1 cellular context compared by ENCODE assay signal in the genomic region with DNA sequence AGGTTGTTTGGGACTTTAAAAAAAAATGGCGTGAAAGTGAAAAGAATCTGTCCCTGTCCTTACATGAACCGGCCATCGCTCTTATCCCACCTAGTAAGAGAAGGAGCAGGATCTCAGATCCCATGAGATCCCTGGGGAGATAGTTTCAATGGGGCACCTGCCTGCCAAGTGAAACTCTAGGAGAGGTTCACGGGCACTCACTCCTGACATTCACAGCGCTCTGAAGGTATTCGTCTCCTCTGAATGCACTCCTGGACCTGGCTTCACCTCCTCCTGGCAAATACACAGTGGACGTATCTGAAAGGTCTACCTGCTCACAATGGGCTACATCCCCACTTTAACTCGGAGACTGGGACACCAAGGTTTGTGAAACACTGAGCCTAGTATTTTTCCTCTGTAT.
TF ChIP-seq lines count a peak whose summit lies in the region.

No MANE protein-coding gene starts in this region.

TF ChIP-seq in HepG2, 621 proteins besides CTCF, POLR2A, EP300 and RAD21 (continued from another document):
- TF ChIP-seq PITX1 (CRISPR knock-in tag; IDR thresholded peaks at IDR 0.05) (0 out of 2 replicates have a peak, but pooled peaks have one; percentile 5), ZNF253 (CRISPR knock-in tag; IDR thresholded peaks at IDR 0.05; ENCODE audit: borderline replicate concordance) (no peak), HMG20A (CRISPR knock-in tag; IDR thresholded peaks at IDR 0.05; ENCODE audit: borderline replicate concordance) (no peak), FOXK1 (CRISPR knock-in tag; IDR thresholded peaks at IDR 0.05; ENCODE audit: borderline replicate concordance, low read depth) (no peak), TSC22D2 (CRISPR knock-in tag; IDR thresholded peaks at IDR 0.05; ENCODE audit: borderline replicate concordance) (no peak), SMAD3 (CRISPR knock-in tag; IDR thresholded peaks at IDR 0.05) (no peak), THAP8 (CRISPR knock-in tag; IDR thresholded peaks at IDR 0.05; ENCODE audit: borderline replicate concordance) (no peak), SAP130 (CRISPR knock-in tag; IDR thresholded peaks at IDR 0.05; ENCODE audit: low read depth) (no peak), ZNF33A (CRISPR knock-in tag; IDR thresholded peaks at IDR 0.05; ENCODE audit: borderline replicate concordance) (no peak), SALL1 (CRISPR knock-in tag; IDR thresholded peaks at IDR 0.05) (0 out of 2 replicates have a peak, but pooled peaks have one; percentile 25), PPARG (CRISPR knock-in tag; conservative IDR thresholded peaks at IDR 0.05) (no peak), U2AF2 (IDR thresholded peaks at IDR 0.05; ENCODE audit: low read depth, low read length) (no peak), REPIN1 (CRISPR knock-in tag; IDR thresholded peaks at IDR 0.05; ENCODE audit: borderline replicate concordance, low read depth) (no peak)
- TF ChIP-seq, protein P1, sequence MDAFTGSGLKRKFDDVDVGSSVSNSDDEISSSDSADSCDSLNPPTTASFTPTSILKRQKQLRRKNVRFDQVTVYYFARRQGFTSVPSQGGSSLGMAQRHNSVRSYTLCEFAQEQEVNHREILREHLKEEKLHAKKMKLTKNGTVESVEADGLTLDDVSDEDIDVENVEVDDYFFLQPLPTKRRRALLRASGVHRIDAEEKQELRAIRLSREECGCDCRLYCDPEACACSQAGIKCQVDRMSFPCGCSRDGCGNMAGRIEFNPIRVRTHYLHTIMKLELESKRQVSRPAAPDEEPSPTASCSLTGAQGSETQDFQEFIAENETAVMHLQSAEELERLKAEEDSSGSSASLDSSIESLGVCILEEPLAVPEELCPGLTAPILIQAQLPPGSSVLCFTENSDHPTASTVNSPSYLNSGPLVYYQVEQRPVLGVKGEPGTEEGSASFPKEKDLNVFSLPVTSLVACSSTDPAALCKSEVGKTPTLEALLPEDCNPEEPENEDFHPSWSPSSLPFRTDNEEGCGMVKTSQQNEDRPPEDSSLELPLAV (CRISPR knock-in tag; conservative IDR thresholded peaks at IDR 0.05; ENCODE audit: low read depth) = no peak
TF ChIP-seq in HepG2: peak in this region for 3.
